Comparison of ENCODE assay signal across 25 cellular contexts in genomic region chr4:57287687-57288604, GRCh38.
"Had no signal": no experiment of that assay in that cellular context is flagged by ENCODE, and none has a peak within 500 bp of the region (broad histone marks: within the 10 kb centered on the region; RNA-seq: fewer than 3 reads in every experiment).

No MANE protein-coding gene starts in this region.

- H2AFZ ChIP-seq: neural progenitor cell had no signal

- H3K27me3 ChIP-seq: dorsolateral prefrontal cortex, heart left ventricle, neural progenitor cell, ovary, right atrium auricular region, sigmoid colon, transverse colon had no signal

- H3K9me3 Mint-ChIP-seq: memory B cell; mesothelial cell of epicardium; natural killer cell treated with Interleukin-12 subunit alpha and Interleukin-12 subunit beta and Interleukin-15 and Interleukin-18, amount 100 ng/mL, for 72 hours; stimulated activated naive CD8-positive, alpha-beta T cell treated with anti-CD3 and anti-CD28 coated beads, Interleukin-15, amount 100 ng/mL, for 72 hours had no signal

- H3K27me3 Mint-ChIP-seq: memory B cell; stimulated activated naive B cell treated with anti-CD40 and anti-IgM and Interleukin-4, amounts not matched to agents 10 μg/mL and 1 μg/mL and 100 μg/mL, for 72 hours; stimulated activated naive CD8-positive, alpha-beta T cell treated with anti-CD3 and anti-CD28 coated beads, Interleukin-15, amount 100 ng/mL, for 72 hours had no signal

- H3K4me1 ChIP-seq: heart left ventricle, left ventricle myocardium inferior, lower lobe of right lung, neural progenitor cell, right atrium auricular region, sigmoid colon, transverse colon had no signal

- H3K4me3 Mint-ChIP-seq: memory B cell; mesothelial cell of epicardium; natural killer cell treated with Interleukin-12 subunit alpha and Interleukin-12 subunit beta and Interleukin-15 and Interleukin-18, amount 100 ng/mL, for 72 hours; neural progenitor cell; stimulated activated naive B cell treated with anti-CD40 and anti-IgM and Interleukin-4, amounts not matched to agents 10 μg/mL and 1 μg/mL and 100 μg/mL, for 72 hours; stimulated activated naive CD8-positive, alpha-beta T cell treated with anti-CD3 and anti-CD28 coated beads, Interleukin-15, amount 100 ng/mL, for 72 hours had no signal

- H3K4me1 Mint-ChIP-seq: memory B cell; mesothelial cell of epicardium; stimulated activated naive B cell treated with anti-CD40 and anti-IgM and Interleukin-4, amounts not matched to agents 10 μg/mL and 1 μg/mL and 100 μg/mL, for 72 hours; stimulated activated naive CD8-positive, alpha-beta T cell treated with anti-CD3 and anti-CD28 coated beads, Interleukin-15, amount 100 ng/mL, for 72 hours had no signal

- H3K4me3 ChIP-seq: dorsolateral prefrontal cortex, heart left ventricle, left ventricle myocardium inferior, lower lobe of right lung, neural progenitor cell, ovary, right atrium auricular region, sigmoid colon, skin epidermis, thoracic aorta, transverse colon had no signal

- DNase-seq: cortex of kidney; dorsolateral prefrontal cortex; effector CD8-positive, alpha-beta T cell; heart left ventricle; hippocampal formation; kidney; left cardiac atrium; left ventricle myocardium inferior; lower lobe of right lung; nucleus accumbens; ovary; sigmoid colon; stimulated activated CD4-positive, alpha-beta T cell treated with anti-CD3 and anti-CD28 coated beads, Interleukin-2, amount 100 ng/mL, for 24 hours; stimulated activated CD4-positive, alpha-beta T cell treated with anti-CD3 and anti-CD28 coated beads, Interleukin-4, amount 100 ng/mL, for 4 hours; stimulated activated naive B cell treated with anti-CD40 and anti-IgM and Interleukin-4, amounts not matched to agents 10 μg/mL and 1 μg/mL and 100 μg/mL, for 72 hours; stimulated activated naive CD8-positive, alpha-beta T cell treated with anti-CD3 and anti-CD28 coated beads, Interleukin-15, amount 100 ng/mL, for 72 hours; transverse colon had no signal

- H3K36me3 Mint-ChIP-seq: memory B cell; mesothelial cell of epicardium; natural killer cell treated with Interleukin-12 subunit alpha and Interleukin-12 subunit beta and Interleukin-15 and Interleukin-18, amount 100 ng/mL, for 72 hours; neural progenitor cell; stimulated activated naive B cell treated with anti-CD40 and anti-IgM and Interleukin-4, amounts not matched to agents 10 μg/mL and 1 μg/mL and 100 μg/mL, for 72 hours had no signal

- H3K9me3 ChIP-seq: heart left ventricle, left ventricle myocardium inferior, lower lobe of right lung, ovary, right atrium auricular region, sigmoid colon, thoracic aorta, transverse colon had no signal

- FAIRE-seq: frontal cortex, kidney had no signal

- H3K27ac Mint-ChIP-seq: memory B cell; mesothelial cell of epicardium; natural killer cell treated with Interleukin-12 subunit alpha and Interleukin-12 subunit beta and Interleukin-15 and Interleukin-18, amount 100 ng/mL, for 72 hours; neural progenitor cell; stimulated activated naive B cell treated with anti-CD40 and anti-IgM and Interleukin-4, amounts not matched to agents 10 μg/mL and 1 μg/mL and 100 μg/mL, for 72 hours; stimulated activated naive CD8-positive, alpha-beta T cell treated with anti-CD3 and anti-CD28 coated beads, Interleukin-15, amount 100 ng/mL, for 72 hours had no signal

- H3K9ac ChIP-seq: neural progenitor cell had no signal

- H3K36me3 ChIP-seq: heart left ventricle, left ventricle myocardium inferior, lower lobe of right lung, neural progenitor cell, ovary, right atrium auricular region, sigmoid colon, thoracic aorta, transverse colon had no signal

- ATAC-seq: heart left ventricle; left cardiac atrium; lower lobe of right lung; natural killer cell treated with Interleukin-12 subunit alpha and Interleukin-12 subunit beta and Interleukin-15 and Interleukin-18, amount 100 ng/mL, for 72 hours; stimulated activated naive B cell treated with anti-CD40 and anti-IgM and Interleukin-4, amounts not matched to agents 10 μg/mL and 1 μg/mL and 100 μg/mL, for 72 hours; stimulated activated naive CD8-positive, alpha-beta T cell treated with anti-CD3 and anti-CD28 coated beads, Interleukin-15, amount 100 ng/mL, for 72 hours had no signal

- H3K27ac ChIP-seq: dorsolateral prefrontal cortex, heart left ventricle, left ventricle myocardium inferior, lower lobe of right lung, neural progenitor cell, ovary, right atrium auricular region, sigmoid colon, skin epidermis, thoracic aorta, transverse colon had no signal

- H3K4me2 ChIP-seq: neural progenitor cell had no signal
